Comparison of ENCODE assay signal across 1 cellular context in the genomic region with DNA sequence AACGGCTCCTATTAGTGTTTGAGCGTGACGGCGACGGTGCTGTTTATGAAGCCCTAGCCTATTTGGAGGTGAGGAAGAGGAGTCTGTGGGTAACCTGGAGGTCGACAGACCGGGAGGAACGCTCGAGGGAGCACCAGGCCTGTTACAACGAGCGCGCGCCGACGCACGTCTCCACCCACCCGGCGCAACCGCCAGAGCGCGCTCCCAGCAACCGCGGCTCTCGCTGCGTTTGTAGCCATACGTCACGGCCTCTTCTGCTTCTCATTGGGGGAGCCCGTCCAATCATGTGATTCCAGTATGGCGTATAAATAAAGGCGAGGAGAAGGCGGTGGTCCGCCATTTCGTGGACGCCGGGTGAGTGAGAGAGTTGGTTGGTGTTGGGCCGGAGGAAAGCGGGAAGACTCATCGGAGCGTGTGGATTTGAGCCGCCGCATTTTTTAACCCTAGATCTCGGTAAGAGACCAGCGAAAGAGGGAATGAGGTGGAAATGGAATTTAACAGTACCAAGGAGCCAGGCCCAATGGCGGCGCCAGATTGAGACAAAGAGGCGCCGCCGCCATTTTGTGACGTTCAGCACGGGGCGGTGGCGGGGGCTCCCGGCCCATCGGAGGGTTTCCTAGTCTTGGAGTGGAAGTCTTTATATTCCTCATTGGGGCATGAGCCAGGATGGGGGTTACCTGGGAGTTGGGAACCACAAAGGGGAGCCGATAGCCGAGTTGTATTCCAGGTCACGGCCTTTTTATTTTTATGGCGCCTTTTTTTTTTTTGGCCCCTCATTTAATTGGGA.
TF ChIP-seq lines count a peak whose summit lies in the region.

A gene (plus strand): TSS at position 334 of the 787 bp plus-strand sequence. CDS start 2,401 bp downstream, outside the sequence.

TF ChIP-seq in K562, 482 proteins besides CTCF, POLR2A, EP300 and RAD21 (continued from another document and continues in another):
- TF ChIP-seq, protein P1, sequence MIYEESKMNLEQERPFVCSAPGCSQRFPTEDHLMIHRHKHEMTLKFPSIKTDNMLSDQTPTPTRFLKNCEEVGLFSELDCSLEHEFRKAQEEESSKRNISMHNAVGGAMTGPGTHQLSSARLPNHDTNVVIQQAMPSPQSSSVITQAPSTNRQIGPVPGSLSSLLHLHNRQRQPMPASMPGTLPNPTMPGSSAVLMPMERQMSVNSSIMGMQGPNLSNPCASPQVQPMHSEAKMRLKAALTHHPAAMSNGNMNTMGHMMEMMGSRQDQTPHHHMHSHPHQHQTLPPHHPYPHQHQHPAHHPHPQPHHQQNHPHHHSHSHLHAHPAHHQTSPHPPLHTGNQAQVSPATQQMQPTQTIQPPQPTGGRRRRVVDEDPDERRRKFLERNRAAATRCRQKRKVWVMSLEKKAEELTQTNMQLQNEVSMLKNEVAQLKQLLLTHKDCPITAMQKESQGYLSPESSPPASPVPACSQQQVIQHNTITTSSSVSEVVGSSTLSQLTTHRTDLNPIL (CRISPR knock-in tag; IDR thresholded peaks at IDR 0.05) = peak; percentile 31; the same call in 1 of the 2 replicates
- TF ChIP-seq ZNF695 (CRISPR knock-in tag; IDR thresholded peaks at IDR 0.05) = 0 out of 2 replicates have a peak, but pooled peaks have one; percentile 83
- TF ChIP-seq TARDBP (IDR thresholded peaks at IDR 0.05) = peak; percentile 72
- no peak for TF ChIP-seq SMARCE1 (IDR thresholded peaks at IDR 0.05)
- TF ChIP-seq, protein P2, sequence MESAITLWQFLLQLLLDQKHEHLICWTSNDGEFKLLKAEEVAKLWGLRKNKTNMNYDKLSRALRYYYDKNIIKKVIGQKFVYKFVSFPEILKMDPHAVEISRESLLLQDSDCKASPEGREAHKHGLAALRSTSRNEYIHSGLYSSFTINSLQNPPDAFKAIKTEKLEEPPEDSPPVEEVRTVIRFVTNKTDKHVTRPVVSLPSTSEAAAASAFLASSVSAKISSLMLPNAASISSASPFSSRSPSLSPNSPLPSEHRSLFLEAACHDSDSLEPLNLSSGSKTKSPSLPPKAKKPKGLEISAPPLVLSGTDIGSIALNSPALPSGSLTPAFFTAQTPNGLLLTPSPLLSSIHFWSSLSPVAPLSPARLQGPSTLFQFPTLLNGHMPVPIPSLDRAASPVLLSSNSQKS (CRISPR knock-in tag; IDR thresholded peaks at IDR 0.05) = no peak; the same call in 1 of the 2 replicates
- peak; percentile 84 for TF ChIP-seq LEF1 (IDR thresholded peaks at IDR 0.05)
- peak; percentile 47; the same call in 1 of the 2 replicates for TF ChIP-seq DIDO1 (tag; IDR thresholded peaks at IDR 0.05; ENCODE audit: low read depth)
- peak; percentile 58; the same call in 1 of the 2 replicates for TF ChIP-seq KLF13 (tag; IDR thresholded peaks at IDR 0.05; ENCODE audit: borderline replicate concordance, low read depth)
- TF ChIP-seq, protein P3, sequence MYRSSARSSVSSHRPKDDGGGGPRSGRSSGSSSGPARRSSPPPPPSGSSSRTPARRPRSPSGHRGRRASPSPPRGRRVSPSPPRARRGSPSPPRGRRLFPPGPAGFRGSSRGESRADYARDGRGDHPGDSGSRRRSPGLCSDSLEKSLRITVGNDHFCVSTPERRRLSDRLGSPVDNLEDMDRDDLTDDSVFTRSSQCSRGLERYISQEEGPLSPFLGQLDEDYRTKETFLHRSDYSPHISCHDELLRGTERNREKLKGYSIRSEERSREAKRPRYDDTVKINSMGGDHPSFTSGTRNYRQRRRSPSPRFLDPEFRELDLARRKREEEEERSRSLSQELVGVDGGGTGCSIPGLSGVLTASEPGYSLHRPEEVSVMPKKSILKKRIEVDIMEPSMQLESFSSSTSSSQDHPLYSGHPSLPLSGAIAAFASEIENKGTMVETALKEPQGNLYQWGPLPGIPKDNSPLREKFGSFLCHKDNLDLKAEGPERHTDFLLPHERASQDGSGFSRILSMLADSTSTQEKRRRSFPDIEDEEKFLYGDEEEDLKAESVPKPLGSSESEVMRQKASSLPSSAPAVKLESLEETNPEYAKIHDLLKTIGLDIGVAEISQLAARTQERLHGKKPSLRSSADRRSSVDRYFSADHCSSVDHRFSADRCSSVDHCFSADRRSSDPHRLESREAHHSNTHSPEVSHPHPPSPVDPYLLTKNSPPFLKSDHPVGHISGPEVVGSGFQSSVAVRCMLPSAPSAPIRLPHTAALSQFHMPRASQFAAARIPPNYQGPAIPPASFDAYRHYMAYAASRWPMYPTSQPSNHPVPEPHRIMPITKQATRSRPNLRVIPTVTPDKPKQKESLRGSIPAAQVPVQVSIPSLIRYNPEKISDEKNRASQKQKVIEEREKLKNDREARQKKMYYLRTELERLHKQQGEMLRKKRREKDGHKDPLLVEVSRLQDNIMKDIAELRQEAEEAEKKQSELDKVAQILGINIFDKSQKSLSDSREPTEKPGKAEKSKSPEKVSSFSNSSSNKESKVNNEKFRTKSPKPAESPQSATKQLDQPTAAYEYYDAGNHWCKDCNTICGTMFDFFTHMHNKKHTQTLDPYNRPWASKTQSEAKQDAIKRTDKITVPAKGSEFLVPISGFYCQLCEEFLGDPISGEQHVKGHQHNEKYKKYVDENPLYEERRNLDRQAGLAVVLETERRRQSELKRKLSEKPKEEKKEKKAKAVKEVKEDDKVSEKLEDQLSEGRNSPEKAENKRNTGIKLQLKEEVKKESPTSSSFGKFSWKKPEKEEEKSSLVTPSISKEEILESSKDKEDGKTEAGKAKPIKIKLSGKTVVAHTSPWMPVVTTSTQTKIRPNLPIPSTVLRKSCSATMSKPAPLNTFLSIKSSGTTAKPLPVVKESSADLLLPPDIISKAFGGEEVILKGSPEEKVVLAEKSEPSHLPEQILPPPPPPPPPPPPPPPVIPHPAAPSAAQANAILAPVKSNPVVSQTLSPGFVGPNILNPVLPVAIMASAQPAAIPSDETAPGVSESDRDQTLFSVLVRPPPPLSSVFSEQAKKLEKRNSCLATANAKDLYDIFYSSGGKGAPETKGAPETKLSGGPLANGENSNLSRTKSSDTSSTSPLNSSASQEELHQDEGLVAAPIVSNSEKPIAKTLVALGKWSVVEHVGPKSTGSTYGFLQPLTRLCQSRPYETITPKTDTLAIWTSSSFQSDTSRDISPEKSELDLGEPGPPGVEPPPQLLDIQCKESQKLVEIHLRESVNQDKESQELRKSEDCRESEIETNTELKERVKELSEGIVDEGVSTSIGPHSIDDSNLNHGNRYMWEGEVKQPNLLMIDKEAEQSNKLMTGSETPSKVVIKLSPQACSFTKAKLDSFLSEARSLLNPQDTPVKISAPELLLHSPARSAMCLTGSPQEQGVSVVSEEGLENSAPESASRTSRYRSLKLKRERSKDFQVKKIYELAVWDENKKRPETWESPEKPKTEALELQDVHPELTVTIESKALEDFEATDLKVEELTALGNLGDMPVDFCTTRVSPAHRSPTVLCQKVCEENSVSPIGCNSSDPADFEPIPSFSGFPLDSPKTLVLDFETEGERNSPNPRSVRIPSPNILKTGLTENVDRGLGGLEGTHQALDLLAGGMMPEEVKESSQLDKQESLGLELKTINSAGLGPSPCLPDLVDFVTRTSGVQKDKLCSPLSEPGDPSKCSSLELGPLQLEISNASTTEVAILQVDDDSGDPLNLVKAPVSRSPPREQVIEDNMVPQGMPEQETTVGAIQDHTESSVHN (IDR thresholded peaks at IDR 0.05; ENCODE audit: borderline replicate concordance in 1 of 2, low read depth in 1 of 2) = peak in 1 of 2 experiments; percentile 94; a peak in 2 of 4 replicates
- TF ChIP-seq SNRNP70 (optimal IDR thresholded peaks at IDR 0.05; ENCODE audit: low read depth, low read length) = peak; percentile 98
- peak; percentile 100 for TF ChIP-seq POLR2B (IDR thresholded peaks at IDR 0.05; ENCODE audit: low read depth, partially characterized antibody)
- no peak for TF ChIP-seq NFATC3 (IDR thresholded peaks at IDR 0.05)
- TF ChIP-seq L3MBTL2 (IDR thresholded peaks at IDR 0.05) = peak; percentile 91
- no peak for TF ChIP-seq MED1 (CRISPR knock-in tag; IDR thresholded peaks at IDR 0.05; ENCODE audit: borderline replicate concordance)
- no peak for TF ChIP-seq IRF2 (CRISPR knock-in tag; IDR thresholded peaks at IDR 0.05)
- TF ChIP-seq KLF6 (CRISPR knock-in tag; IDR thresholded peaks at IDR 0.05; ENCODE audit: borderline replicate concordance) = peak; percentile 72; the same call in 1 of the 2 replicates
- TF ChIP-seq RBM34 (IDR thresholded peaks at IDR 0.05; ENCODE audit: borderline replicate concordance, insufficient read depth, low read length) = no peak
- 0 out of 2 replicates have a peak, but pooled peaks have one; percentile 56 for TF ChIP-seq ZNF133 (CRISPR knock-in tag; IDR thresholded peaks at IDR 0.05)
- TF ChIP-seq PHTF2 (CRISPR knock-in tag; IDR thresholded peaks at IDR 0.05) = peak; percentile 90; the same call in 1 of the 2 replicates
- peak; percentile 87 for TF ChIP-seq RB1 (IDR thresholded peaks at IDR 0.05; ENCODE audit: low read depth)
- TF ChIP-seq, protein P4, sequence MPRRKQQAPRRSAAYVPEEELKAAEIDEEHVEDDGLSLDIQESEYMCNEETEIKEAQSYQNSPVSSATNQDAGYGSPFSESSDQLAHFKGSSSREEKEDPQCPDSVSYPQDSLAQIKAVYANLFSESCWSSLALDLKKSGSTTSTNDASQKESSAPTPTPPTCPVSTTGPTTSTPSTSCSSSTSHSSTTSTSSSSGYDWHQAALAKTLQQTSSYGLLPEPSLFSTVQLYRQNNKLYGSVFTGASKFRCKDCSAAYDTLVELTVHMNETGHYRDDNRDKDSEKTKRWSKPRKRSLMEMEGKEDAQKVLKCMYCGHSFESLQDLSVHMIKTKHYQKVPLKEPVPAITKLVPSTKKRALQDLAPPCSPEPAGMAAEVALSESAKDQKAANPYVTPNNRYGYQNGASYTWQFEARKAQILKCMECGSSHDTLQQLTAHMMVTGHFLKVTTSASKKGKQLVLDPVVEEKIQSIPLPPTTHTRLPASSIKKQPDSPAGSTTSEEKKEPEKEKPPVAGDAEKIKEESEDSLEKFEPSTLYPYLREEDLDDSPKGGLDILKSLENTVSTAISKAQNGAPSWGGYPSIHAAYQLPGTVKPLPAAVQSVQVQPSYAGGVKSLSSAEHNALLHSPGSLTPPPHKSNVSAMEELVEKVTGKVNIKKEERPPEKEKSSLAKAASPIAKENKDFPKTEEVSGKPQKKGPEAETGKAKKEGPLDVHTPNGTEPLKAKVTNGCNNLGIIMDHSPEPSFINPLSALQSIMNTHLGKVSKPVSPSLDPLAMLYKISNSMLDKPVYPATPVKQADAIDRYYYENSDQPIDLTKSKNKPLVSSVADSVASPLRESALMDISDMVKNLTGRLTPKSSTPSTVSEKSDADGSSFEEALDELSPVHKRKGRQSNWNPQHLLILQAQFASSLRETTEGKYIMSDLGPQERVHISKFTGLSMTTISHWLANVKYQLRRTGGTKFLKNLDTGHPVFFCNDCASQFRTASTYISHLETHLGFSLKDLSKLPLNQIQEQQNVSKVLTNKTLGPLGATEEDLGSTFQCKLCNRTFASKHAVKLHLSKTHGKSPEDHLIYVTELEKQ (CRISPR knock-in tag; IDR thresholded peaks at IDR 0.05) = no peak
- TF ChIP-seq GATAD2B (IDR thresholded peaks at IDR 0.05; ENCODE audit: borderline replicate concordance) = no peak
- TF ChIP-seq RUNX1 (IDR thresholded peaks at IDR 0.05; ENCODE audit: low read depth) = peak; percentile 87; the same call in 1 of the 2 replicates
- peak; percentile 99 for TF ChIP-seq KAT7 (CRISPR knock-in tag; IDR thresholded peaks at IDR 0.05; ENCODE audit: borderline replicate concordance)
- TF ChIP-seq PRMT5 (CRISPR knock-in tag; IDR thresholded peaks at IDR 0.05) = 0 out of 2 replicates have a peak, but pooled peaks have one; percentile 62
- TF ChIP-seq, protein P5, sequence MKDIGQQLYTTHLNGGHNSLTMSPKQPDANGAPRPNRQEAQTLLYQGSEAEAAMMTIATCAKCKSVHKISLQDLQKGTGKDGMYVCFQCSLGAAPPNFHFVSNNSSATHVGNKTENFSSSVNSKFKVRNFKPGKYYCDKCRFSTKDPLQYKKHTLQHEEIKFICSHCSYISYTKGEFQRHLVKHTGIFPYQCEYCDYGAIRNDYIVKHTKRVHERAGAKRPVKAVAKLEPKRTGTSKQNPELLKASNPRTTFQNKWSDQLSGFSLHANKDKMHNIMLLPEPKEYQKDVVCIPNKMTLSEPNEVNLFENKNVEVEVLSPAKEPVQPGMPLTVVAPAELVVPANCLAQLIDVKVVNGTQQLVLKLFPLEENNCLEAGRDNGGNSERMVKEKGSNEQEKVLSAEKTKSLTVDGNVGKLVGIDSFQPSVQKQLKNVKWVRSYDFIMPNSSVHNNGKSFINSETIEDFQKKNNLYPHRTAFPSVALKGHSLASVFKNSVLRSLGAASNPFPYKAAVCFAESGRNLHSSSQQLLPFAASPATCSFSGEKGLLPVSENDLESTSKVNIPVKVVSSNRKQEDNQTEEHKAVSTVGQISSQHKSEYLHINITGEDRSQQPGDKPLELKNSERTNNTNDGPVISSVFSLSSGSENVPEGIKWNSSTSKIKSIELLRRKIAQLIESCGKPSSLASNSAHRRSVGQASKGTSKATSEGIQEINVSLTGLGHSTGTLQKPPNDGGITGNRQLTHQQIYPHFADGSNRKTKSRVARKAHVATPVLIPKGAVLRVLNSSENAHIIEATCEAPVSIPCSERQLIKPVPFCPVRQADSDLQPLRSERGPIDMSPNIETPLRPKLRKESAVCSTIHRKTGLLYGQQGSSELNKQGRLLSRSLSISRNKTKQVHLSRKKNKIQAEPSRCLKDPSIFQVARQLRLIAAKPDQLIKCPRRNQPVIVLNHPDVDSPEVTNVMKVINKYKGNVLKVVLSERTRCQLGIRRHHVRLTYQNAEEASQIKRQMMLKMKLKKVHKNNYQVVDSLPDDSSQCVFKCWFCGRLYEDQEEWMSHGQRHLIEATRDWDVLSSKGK (CRISPR knock-in tag; IDR thresholded peaks at IDR 0.05) = no peak
- peak; percentile 93 for TF ChIP-seq ELF4 (CRISPR knock-in tag; IDR thresholded peaks at IDR 0.05)
- peak; percentile 61 to 95 for TF ChIP-seq SIN3A (IDR thresholded peaks at IDR 0.05; ENCODE audit: borderline replicate concordance in 2 of 2, control insufficient read depth in 1 of 2, low read depth in 2 of 2, low read length in 2 of 2)
- TF ChIP-seq NR4A1 (CRISPR knock-in tag; IDR thresholded peaks at IDR 0.05) = no peak
- no peak for TF ChIP-seq NR4A1 (tag; IDR thresholded peaks at IDR 0.05)
- peak; percentile 96 for TF ChIP-seq TOE1 (IDR thresholded peaks at IDR 0.05; ENCODE audit: borderline replicate concordance)
- TF ChIP-seq TOE1 (CRISPR knock-in tag; IDR thresholded peaks at IDR 0.05; ENCODE audit: borderline replicate concordance, low read depth) = no peak
- no peak for TF ChIP-seq SIRT6 (IDR thresholded peaks at IDR 0.05; ENCODE audit: low read depth, low read length)
- peak; percentile 92 for TF ChIP-seq RBBP5 (IDR thresholded peaks at IDR 0.05; ENCODE audit: borderline replicate concordance, insufficient read depth, low read length, poor library complexity, severe bottlenecking)
- peak; percentile 100 for TF ChIP-seq POLR2AphosphoS5 (IDR thresholded peaks at IDR 0.05; ENCODE audit: control insufficient read depth, insufficient read depth, low read depth, low read length)
- TF ChIP-seq NFYB (IDR thresholded peaks at IDR 0.05; ENCODE audit: extremely low read depth, insufficient read length) = peak; percentile 92
